Comparison of ENCODE assay signal across 30 cellular contexts in genomic region chr12:83767723-83768122, GRCh38.
"Had no signal": no experiment of that assay in that cellular context is flagged by ENCODE, and none has a peak within 500 bp of the region (broad histone marks: within the 10 kb centered on the region; RNA-seq: fewer than 3 reads in every experiment).

No MANE protein-coding gene starts in this region.

- H3K27me3 Mint-ChIP-seq: activated CD4-positive, alpha-beta memory T cell treated with anti-CD3 and anti-CD28 coated beads, Interleukin-2, amount 10 ng/mL, durations not matched to agents 7 days and 5 days; activated CD4-positive, alpha-beta T cell treated with anti-CD3 and anti-CD28 coated beads, Interleukin-2, amount 10 ng/mL, durations not matched to agents 7 days and 5 days; activated naive CD4-positive, alpha-beta T cell treated with anti-CD3 and anti-CD28 coated beads, Interleukin-2, amount 10 ng/mL, durations not matched to agents 7 days and 5 days; activated naive CD8-positive, alpha-beta T cell treated with anti-CD3 and anti-CD28 coated beads, Interleukin-2, amount 10 ng/mL, durations not matched to agents 7 days and 5 days; activated T-cell treated with anti-CD3 and anti-CD28 coated beads, Interleukin-2, amount 50 U/mL, for 24 hours; central memory CD8-positive, alpha-beta T cell; dendritic cell treated with granulocyte-macrophage colony-stimulating factor and Interleukin-4, amounts not matched to agents 40 ng/mL and 50 ng/mL, for 4 days; effector memory CD8-positive, alpha-beta T cell had no signal

- H3K27ac Mint-ChIP-seq: activated CD4-positive, alpha-beta memory T cell treated with anti-CD3 and anti-CD28 coated beads, Interleukin-2, amount 10 ng/mL, durations not matched to agents 7 days and 5 days; activated CD4-positive, alpha-beta T cell treated with anti-CD3 and anti-CD28 coated beads, Interleukin-2, amount 10 ng/mL, durations not matched to agents 7 days and 5 days; activated naive CD4-positive, alpha-beta T cell treated with anti-CD3 and anti-CD28 coated beads, Interleukin-2, amount 10 ng/mL, durations not matched to agents 7 days and 5 days; activated naive CD4-positive, alpha-beta T cell treated with anti-CD3 and anti-CD28 coated beads, Interleukin-2, amount 50 U/mL, for 72 hours; activated naive CD8-positive, alpha-beta T cell treated with anti-CD3 and anti-CD28 coated beads, Interleukin-2, amount 10 ng/mL, durations not matched to agents 7 days and 5 days; activated T-cell treated with anti-CD3 and anti-CD28 coated beads, Interleukin-2, amount 50 U/mL, for 24 hours; activated T-cell treated with anti-CD3 and anti-CD28 coated beads, Interleukin-2, amount 50 U/mL, for 72 hours; brain; dendritic cell treated with granulocyte-macrophage colony-stimulating factor and Interleukin-4, amounts not matched to agents 40 ng/mL and 50 ng/mL, for 4 days; effector memory CD8-positive, alpha-beta T cell; WTC11 had no signal

- H3K36me3 ChIP-seq: ascending aorta, breast epithelium, esophagus muscularis mucosa, gastrocnemius medialis had no signal

- DNase-seq: activated CD4-positive, alpha-beta memory T cell treated with anti-CD3 and anti-CD28 coated beads, Interleukin-2, amount 10 ng/mL, durations not matched to agents 7 days and 5 days; activated CD4-positive, alpha-beta T cell treated with anti-CD3 and anti-CD28 coated beads for 1 hour; activated CD4-positive, alpha-beta T cell treated with anti-CD3 and anti-CD28 coated beads for 4 hours; activated CD4-positive, alpha-beta T cell treated with anti-CD3 and anti-CD28 coated beads, Interleukin-2, amount 10 ng/mL, durations not matched to agents 7 days and 5 days; activated CD4-positive, alpha-beta T cell treated with anti-CD3 and anti-CD28 coated beads, Interleukin-2, amount 50 U/mL, for 4 hours; activated CD8-positive, alpha-beta memory T cell treated with anti-CD3 and anti-CD28 coated beads, Interleukin-2, amount 50 U/mL, for 48 hours; activated gamma-delta T cell; activated naive CD4-positive, alpha-beta T cell; activated naive CD4-positive, alpha-beta T cell treated with anti-CD3 and anti-CD28 coated beads, Interleukin-2, amount 10 ng/mL, durations not matched to agents 7 days and 5 days; activated naive CD8-positive, alpha-beta T cell treated with anti-CD3 and anti-CD28 coated beads, Interleukin-2, amount 10 ng/mL, durations not matched to agents 7 days and 5 days; activated T-cell treated with anti-CD3 and anti-CD28 coated beads for 4 hours; activated T-cell treated with anti-CD3 and anti-CD28 coated beads, Interleukin-2, amount 50 U/mL, for 24 hours; activated T-cell treated with anti-CD3 and anti-CD28 coated beads, Interleukin-2, amount 50 U/mL, for 72 hours; dorsolateral prefrontal cortex; effector memory CD8-positive, alpha-beta T cell; erythroblast; foreskin keratinocyte; gastrocnemius medialis; glutamatergic neuron; T-helper 2 cell had no signal

- ATAC-seq: activated naive CD4-positive, alpha-beta T cell treated with anti-CD3 and anti-CD28 coated beads, Interleukin-2, amount 50 U/mL, for 72 hours; activated T-cell treated with anti-CD3 and anti-CD28 coated beads, Interleukin-2, amount 50 U/mL, for 72 hours; effector memory CD8-positive, alpha-beta T cell; foreskin keratinocyte; gastrocnemius medialis; WTC11 had no signal

- H3K27me3 ChIP-seq: ascending aorta, breast epithelium, dorsolateral prefrontal cortex, esophagus muscularis mucosa, foreskin keratinocyte, gastrocnemius medialis had no signal

- H3K4me3 ChIP-seq: ascending aorta, breast epithelium, coronary artery, dorsolateral prefrontal cortex, esophagus muscularis mucosa, gastrocnemius medialis had no signal

- H3K4me1 ChIP-seq: ascending aorta, breast epithelium, esophagus muscularis mucosa, gastrocnemius medialis had no signal

- H3K4me3 Mint-ChIP-seq: activated CD4-positive, alpha-beta memory T cell treated with anti-CD3 and anti-CD28 coated beads, Interleukin-2, amount 10 ng/mL, durations not matched to agents 7 days and 5 days; activated CD4-positive, alpha-beta T cell treated with anti-CD3 and anti-CD28 coated beads, Interleukin-2, amount 10 ng/mL, durations not matched to agents 7 days and 5 days; activated naive CD4-positive, alpha-beta T cell treated with anti-CD3 and anti-CD28 coated beads, Interleukin-2, amount 10 ng/mL, durations not matched to agents 7 days and 5 days; activated naive CD8-positive, alpha-beta T cell treated with anti-CD3 and anti-CD28 coated beads, Interleukin-2, amount 10 ng/mL, durations not matched to agents 7 days and 5 days; activated T-cell treated with anti-CD3 and anti-CD28 coated beads, Interleukin-2, amount 50 U/mL, for 24 hours; activated T-cell treated with anti-CD3 and anti-CD28 coated beads, Interleukin-2, amount 50 U/mL, for 72 hours; brain; central memory CD8-positive, alpha-beta T cell; dendritic cell treated with granulocyte-macrophage colony-stimulating factor and Interleukin-4, amounts not matched to agents 40 ng/mL and 50 ng/mL, for 4 days; effector memory CD8-positive, alpha-beta T cell; WTC11 had no signal

- H3K36me3 Mint-ChIP-seq: activated naive CD4-positive, alpha-beta T cell treated with anti-CD3 and anti-CD28 coated beads, Interleukin-2, amount 10 ng/mL, durations not matched to agents 7 days and 5 days; activated naive CD4-positive, alpha-beta T cell treated with anti-CD3 and anti-CD28 coated beads, Interleukin-2, amount 50 U/mL, for 72 hours; activated naive CD8-positive, alpha-beta T cell treated with anti-CD3 and anti-CD28 coated beads, Interleukin-2, amount 10 ng/mL, durations not matched to agents 7 days and 5 days; brain had no signal

- H3K9me3 ChIP-seq: ascending aorta, gastrocnemius medialis had no signal

- H3K27ac ChIP-seq: ascending aorta, breast epithelium, coronary artery, dorsolateral prefrontal cortex, esophagus muscularis mucosa, foreskin keratinocyte, gastrocnemius medialis, VCaP had no signal

- H3K4me1 Mint-ChIP-seq: activated CD4-positive, alpha-beta memory T cell treated with anti-CD3 and anti-CD28 coated beads, Interleukin-2, amount 10 ng/mL, durations not matched to agents 7 days and 5 days; activated CD4-positive, alpha-beta T cell treated with anti-CD3 and anti-CD28 coated beads, Interleukin-2, amount 10 ng/mL, durations not matched to agents 7 days and 5 days; activated naive CD4-positive, alpha-beta T cell treated with anti-CD3 and anti-CD28 coated beads, Interleukin-2, amount 10 ng/mL, durations not matched to agents 7 days and 5 days; activated naive CD8-positive, alpha-beta T cell treated with anti-CD3 and anti-CD28 coated beads, Interleukin-2, amount 10 ng/mL, durations not matched to agents 7 days and 5 days; central memory CD8-positive, alpha-beta T cell had no signal
